ENCODE assay signal across 25 cellular contexts in genomic region chr2:221334466-221334865, GRCh38.
"Had no signal": no experiment of that assay in that cellular context is flagged by ENCODE, and none has a peak within 500 bp of the region (broad histone marks: within the 10 kb centered on the region; RNA-seq: fewer than 3 reads in every experiment).

No MANE protein-coding gene starts in this region.

- H3K36me3 ChIP-seq: breast epithelium, left ventricle myocardium inferior, neutrophil, thoracic aorta, uterus had no signal

- DNase-seq: activated CD4-positive, alpha-beta memory T cell treated with anti-CD3 and anti-CD28 coated beads, Interleukin-2, amount 10 ng/mL, durations not matched to agents 7 days and 5 days; activated CD4-positive, alpha-beta T cell treated with anti-CD3 and anti-CD28 coated beads for 1 hour; activated CD4-positive, alpha-beta T cell treated with anti-CD3 and anti-CD28 coated beads, Interleukin-2, amount 10 ng/mL, durations not matched to agents 7 days and 5 days; activated CD8-positive, alpha-beta memory T cell treated with anti-CD3 and anti-CD28 coated beads, Interleukin-2, amount 50 U/mL, for 48 hours; activated naive CD4-positive, alpha-beta T cell; activated T-cell treated with anti-CD3 and anti-CD28 coated beads, Interleukin-2, amount 50 U/mL, for 4 hours; central memory CD4-positive, alpha-beta T cell; left ventricle myocardium inferior; mucosa of descending colon; stimulated activated CD4-positive, alpha-beta T cell treated with anti-CD3 and anti-CD28 coated beads, Interleukin-12 subunit alpha, Interleukin-12 subunit beta, amount 100 ng/mL, for 4 hours; stimulated activated CD4-positive, alpha-beta T cell treated with anti-CD3 and anti-CD28 coated beads, Interleukin-4, amount 100 ng/mL, for 24 hours; T-helper 17 cell; T1000; trophoblast cell; uterus had no signal

- H3K4me1 ChIP-seq: breast epithelium, left ventricle myocardium inferior, uterus had no signal

- H3K27me3 ChIP-seq: breast epithelium, neutrophil, uterus had no signal

- H3K9me3 ChIP-seq: breast epithelium, left ventricle myocardium inferior, mucosa of descending colon, neutrophil, thoracic aorta, uterus had no signal

- H3K4me3 ChIP-seq: breast epithelium, left ventricle myocardium inferior, lung, mucosa of descending colon, skin epidermis, thoracic aorta, uterus had no signal

- ATAC-seq: activated naive CD4-positive, alpha-beta T cell treated with anti-CD3 and anti-CD28 coated beads, Interleukin-2, amount 50 U/mL, for 72 hours; activated T-cell treated with anti-CD3 and anti-CD28 coated beads, Interleukin-2, amount 50 U/mL, for 4 hours; esophagus mucosa; mucosa of descending colon; sciatic nerve; stimulated activated effector memory CD8-positive, alpha-beta T cell treated with anti-CD3 and anti-CD28 coated beads, Interleukin-12 subunit alpha, Interleukin-12 subunit beta, amount 100 ng/mL, for 72 hours; T-helper 17 cell; WTC11 had no signal

- H3K27ac ChIP-seq: breast epithelium, left ventricle myocardium inferior, neutrophil, skin epidermis, thoracic aorta, uterus had no signal
